ENCODE assay signal across 2 cellular contexts in genomic region chr2:108553181-108553919, GRCh38.
TF ChIP-seq lines count a peak whose summit lies in the region.

No MANE protein-coding gene starts in this region.

TF ChIP-seq in GM23338, 12 proteins besides CTCF, POLR2A, EP300 and RAD21:
- TF ChIP-seq, protein P1, sequence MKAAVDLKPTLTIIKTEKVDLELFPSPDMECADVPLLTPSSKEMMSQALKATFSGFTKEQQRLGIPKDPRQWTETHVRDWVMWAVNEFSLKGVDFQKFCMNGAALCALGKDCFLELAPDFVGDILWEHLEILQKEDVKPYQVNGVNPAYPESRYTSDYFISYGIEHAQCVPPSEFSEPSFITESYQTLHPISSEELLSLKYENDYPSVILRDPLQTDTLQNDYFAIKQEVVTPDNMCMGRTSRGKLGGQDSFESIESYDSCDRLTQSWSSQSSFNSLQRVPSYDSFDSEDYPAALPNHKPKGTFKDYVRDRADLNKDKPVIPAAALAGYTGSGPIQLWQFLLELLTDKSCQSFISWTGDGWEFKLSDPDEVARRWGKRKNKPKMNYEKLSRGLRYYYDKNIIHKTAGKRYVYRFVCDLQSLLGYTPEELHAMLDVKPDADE (IDR thresholded peaks at IDR 0.05), result no peak
- TF ChIP-seq, protein P2, sequence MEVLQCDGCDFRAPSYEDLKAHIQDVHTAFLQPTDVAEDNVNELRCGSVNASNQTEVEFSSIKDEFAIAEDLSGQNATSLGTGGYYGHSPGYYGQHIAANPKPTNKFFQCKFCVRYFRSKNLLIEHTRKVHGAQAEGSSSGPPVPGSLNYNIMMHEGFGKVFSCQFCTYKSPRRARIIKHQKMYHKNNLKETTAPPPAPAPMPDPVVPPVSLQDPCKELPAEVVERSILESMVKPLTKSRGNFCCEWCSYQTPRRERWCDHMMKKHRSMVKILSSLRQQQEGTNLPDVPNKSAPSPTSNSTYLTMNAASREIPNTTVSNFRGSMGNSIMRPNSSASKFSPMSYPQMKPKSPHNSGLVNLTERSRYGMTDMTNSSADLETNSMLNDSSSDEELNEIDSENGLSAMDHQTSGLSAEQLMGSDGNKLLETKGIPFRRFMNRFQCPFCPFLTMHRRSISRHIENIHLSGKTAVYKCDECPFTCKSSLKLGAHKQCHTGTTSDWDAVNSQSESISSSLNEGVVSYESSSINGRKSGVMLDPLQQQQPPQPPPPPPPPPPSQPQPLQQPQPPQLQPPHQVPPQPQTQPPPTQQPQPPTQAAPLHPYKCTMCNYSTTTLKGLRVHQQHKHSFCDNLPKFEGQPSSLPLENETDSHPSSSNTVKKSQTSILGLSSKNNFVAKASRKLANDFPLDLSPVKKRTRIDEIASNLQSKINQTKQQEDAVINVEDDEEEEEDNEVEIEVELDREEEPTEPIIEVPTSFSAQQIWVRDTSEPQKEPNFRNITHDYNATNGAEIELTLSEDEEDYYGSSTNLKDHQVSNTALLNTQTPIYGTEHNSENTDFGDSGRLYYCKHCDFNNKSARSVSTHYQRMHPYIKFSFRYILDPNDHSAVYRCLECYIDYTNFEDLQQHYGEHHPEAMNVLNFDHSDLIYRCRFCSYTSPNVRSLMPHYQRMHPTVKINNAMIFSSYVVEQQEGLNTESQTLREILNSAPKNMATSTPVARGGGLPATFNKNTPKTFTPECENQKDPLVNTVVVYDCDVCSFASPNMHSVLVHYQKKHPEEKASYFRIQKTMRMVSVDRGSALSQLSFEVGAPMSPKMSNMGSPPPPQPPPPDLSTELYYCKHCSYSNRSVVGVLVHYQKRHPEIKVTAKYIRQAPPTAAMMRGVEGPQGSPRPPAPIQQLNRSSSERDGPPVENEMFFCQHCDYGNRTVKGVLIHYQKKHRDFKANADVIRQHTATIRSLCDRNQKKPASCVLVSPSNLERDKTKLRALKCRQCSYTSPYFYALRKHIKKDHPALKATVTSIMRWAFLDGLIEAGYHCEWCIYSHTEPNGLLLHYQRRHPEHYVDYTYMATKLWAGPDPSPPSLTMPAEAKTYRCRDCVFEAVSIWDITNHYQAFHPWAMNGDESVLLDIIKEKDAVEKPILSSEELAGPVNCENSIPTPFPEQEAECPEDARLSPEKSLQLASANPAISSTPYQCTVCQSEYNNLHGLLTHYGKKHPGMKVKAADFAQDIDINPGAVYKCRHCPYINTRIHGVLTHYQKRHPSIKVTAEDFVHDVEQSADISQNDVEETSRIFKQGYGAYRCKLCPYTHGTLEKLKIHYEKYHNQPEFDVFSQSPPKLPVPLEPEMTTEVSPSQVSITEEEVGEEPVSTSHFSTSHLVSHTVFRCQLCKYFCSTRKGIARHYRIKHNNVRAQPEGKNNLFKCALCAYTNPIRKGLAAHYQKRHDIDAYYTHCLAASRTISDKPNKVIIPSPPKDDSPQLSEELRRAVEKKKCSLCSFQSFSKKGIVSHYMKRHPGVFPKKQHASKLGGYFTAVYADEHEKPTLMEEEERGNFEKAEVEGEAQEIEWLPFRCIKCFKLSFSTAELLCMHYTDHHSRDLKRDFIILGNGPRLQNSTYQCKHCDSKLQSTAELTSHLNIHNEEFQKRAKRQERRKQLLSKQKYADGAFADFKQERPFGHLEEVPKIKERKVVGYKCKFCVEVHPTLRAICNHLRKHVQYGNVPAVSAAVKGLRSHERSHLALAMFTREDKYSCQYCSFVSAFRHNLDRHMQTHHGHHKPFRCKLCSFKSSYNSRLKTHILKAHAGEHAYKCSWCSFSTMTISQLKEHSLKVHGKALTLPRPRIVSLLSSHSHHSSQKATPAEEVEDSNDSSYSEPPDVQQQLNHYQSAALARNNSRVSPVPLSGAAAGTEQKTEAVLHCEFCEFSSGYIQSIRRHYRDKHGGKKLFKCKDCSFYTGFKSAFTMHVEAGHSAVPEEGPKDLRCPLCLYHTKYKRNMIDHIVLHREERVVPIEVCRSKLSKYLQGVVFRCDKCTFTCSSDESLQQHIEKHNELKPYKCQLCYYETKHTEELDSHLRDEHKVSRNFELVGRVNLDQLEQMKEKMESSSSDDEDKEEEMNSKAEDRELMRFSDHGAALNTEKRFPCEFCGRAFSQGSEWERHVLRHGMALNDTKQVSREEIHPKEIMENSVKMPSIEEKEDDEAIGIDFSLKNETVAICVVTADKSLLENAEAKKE (CRISPR knock-in tag; IDR thresholded peaks at IDR 0.05), result no peak
- TF ChIP-seq EZH2phosphoT487 (IDR thresholded peaks at IDR 0.05; ENCODE audit: unreplicated experiment) (no peak), ZNF331 (CRISPR knock-in tag; IDR thresholded peaks at IDR 0.05; ENCODE audit: low read depth) (no peak), JUNB (IDR thresholded peaks at IDR 0.05; ENCODE audit: unreplicated experiment) (no peak), POLR2AphosphoS5 (IDR thresholded peaks at IDR 0.05; ENCODE audit: low read depth) (no peak), CREB1 (CRISPR knock-in tag; IDR thresholded peaks at IDR 0.05; ENCODE audit: low read depth) (no peak), EZH2 (IDR thresholded peaks at IDR 0.05; ENCODE audit: low read depth, unreplicated experiment) (no peak), STAT1 (IDR thresholded peaks at IDR 0.05; ENCODE audit: unreplicated experiment) (no peak), ZNF114 (CRISPR knock-in tag; IDR thresholded peaks at IDR 0.05) (no peak), REST (IDR thresholded peaks at IDR 0.05; ENCODE audit: unreplicated experiment) (no peak), NANOG (IDR thresholded peaks at IDR 0.05; ENCODE audit: borderline replicate concordance) (no peak)

TF ChIP-seq in HepG2, 621 proteins besides CTCF, POLR2A, EP300 and RAD21:
- no peak for TF ChIP-seq ZBTB4 (CRISPR knock-in tag; IDR thresholded peaks at IDR 0.05; ENCODE audit: borderline replicate concordance)
- TF ChIP-seq PHF21A (CRISPR knock-in tag; IDR thresholded peaks at IDR 0.05), result no peak
- TF ChIP-seq ZNF121 (CRISPR knock-in tag; IDR thresholded peaks at IDR 0.05), result no peak
- no peak for TF ChIP-seq MXD3 (CRISPR knock-in tag; IDR thresholded peaks at IDR 0.05)
- TF ChIP-seq ZNF598 (CRISPR knock-in tag; IDR thresholded peaks at IDR 0.05; ENCODE audit: borderline replicate concordance), result no peak
- TF ChIP-seq U2AF1 (optimal IDR thresholded peaks at IDR 0.05; ENCODE audit: low read depth, low read length), result no peak
- TF ChIP-seq ZNF160 (CRISPR knock-in tag; IDR thresholded peaks at IDR 0.05), result no peak
- no peak for TF ChIP-seq PCBP1 (IDR thresholded peaks at IDR 0.05; ENCODE audit: borderline replicate concordance, low read depth, low read length)
- no peak for TF ChIP-seq HNRNPL (IDR thresholded peaks at IDR 0.05; ENCODE audit: low read depth, low read length)
- no peak for TF ChIP-seq MYC (CRISPR knock-in tag; IDR thresholded peaks at IDR 0.05; ENCODE audit: borderline replicate concordance)
- TF ChIP-seq, protein P3, sequence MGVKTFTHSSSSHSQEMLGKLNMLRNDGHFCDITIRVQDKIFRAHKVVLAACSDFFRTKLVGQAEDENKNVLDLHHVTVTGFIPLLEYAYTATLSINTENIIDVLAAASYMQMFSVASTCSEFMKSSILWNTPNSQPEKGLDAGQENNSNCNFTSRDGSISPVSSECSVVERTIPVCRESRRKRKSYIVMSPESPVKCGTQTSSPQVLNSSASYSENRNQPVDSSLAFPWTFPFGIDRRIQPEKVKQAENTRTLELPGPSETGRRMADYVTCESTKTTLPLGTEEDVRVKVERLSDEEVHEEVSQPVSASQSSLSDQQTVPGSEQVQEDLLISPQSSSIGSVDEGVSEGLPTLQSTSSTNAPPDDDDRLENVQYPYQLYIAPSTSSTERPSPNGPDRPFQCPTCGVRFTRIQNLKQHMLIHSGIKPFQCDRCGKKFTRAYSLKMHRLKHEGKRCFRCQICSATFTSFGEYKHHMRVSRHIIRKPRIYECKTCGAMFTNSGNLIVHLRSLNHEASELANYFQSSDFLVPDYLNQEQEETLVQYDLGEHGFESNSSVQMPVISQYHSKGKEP (CRISPR knock-in tag; IDR thresholded peaks at IDR 0.05), result no peak
- TF ChIP-seq ADNP (CRISPR knock-in tag; IDR thresholded peaks at IDR 0.05), result no peak
- no peak for TF ChIP-seq MTF1 (CRISPR knock-in tag; IDR thresholded peaks at IDR 0.05)
- no peak for TF ChIP-seq CHCHD3 (CRISPR knock-in tag; IDR thresholded peaks at IDR 0.05)
- TF ChIP-seq YEATS4 (CRISPR knock-in tag; IDR thresholded peaks at IDR 0.05; ENCODE audit: borderline replicate concordance), result no peak
- TF ChIP-seq, protein P4, sequence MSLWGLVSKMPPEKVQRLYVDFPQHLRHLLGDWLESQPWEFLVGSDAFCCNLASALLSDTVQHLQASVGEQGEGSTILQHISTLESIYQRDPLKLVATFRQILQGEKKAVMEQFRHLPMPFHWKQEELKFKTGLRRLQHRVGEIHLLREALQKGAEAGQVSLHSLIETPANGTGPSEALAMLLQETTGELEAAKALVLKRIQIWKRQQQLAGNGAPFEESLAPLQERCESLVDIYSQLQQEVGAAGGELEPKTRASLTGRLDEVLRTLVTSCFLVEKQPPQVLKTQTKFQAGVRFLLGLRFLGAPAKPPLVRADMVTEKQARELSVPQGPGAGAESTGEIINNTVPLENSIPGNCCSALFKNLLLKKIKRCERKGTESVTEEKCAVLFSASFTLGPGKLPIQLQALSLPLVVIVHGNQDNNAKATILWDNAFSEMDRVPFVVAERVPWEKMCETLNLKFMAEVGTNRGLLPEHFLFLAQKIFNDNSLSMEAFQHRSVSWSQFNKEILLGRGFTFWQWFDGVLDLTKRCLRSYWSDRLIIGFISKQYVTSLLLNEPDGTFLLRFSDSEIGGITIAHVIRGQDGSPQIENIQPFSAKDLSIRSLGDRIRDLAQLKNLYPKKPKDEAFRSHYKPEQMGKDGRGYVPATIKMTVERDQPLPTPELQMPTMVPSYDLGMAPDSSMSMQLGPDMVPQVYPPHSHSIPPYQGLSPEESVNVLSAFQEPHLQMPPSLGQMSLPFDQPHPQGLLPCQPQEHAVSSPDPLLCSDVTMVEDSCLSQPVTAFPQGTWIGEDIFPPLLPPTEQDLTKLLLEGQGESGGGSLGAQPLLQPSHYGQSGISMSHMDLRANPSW (CRISPR knock-in tag; IDR thresholded peaks at IDR 0.05; ENCODE audit: borderline replicate concordance), result no peak
